Comparison of ENCODE assay signal across 12 cellular contexts in genomic region chr20:41174373-41174772, GRCh38. TPM values are rescaled to one million over a fixed set of nuclear protein-coding genes. Genes with fewer than 3 reads are reported as not detected.
A peak's percentile ranks its signal among the peaks of the same experiment; 100 is the strongest.
DNase-seq lines count a peak whose midpoint lies in the region; TF ChIP-seq lines count a peak whose summit lies in the region.
"Had no signal": no experiment of that assay in that cellular context is flagged by ENCODE, and none has a peak within 500 bp of the region (broad histone marks: within the 10 kb centered on the region; RNA-seq: fewer than 3 reads in every experiment).

No MANE protein-coding gene starts in this region.

- peaks cover 5 to 72% (median 15%) of the 10 kb centered on the region in 3 donors for H3K36me3 ChIP-seq in esophagus squamous epithelium
- H3K36me3 ChIP-seq in skeletal muscle satellite cell (ENCODE audit: insufficient read depth, low read length), result peaks cover 68% of the 10 kb centered on the region

- POLR2A ChIA-PET in RWPE1 (lab: Yijun Ruan, JAX; ENCODE audit: low non-redundant PET), result no interaction called here

- intact Hi-C loops in esophagus squamous epithelium (cut with DNase I), result loop anchor here (5.0 to 10.0 kb wide), 3 partner anchors 58 to 230 kb away; partner anchors contain the start of gene LPIN3

- TF ChIP-seq CTCF in RWPE1 (conservative IDR thresholded peaks at IDR 0.05; ENCODE audit: low read depth) (no peak), esophagus squamous epithelium (IDR thresholded peaks at IDR 0.05) (no peak)

- DNase-seq in T-helper 1 cell (no peak), RWPE1 (ENCODE audit: low spot score) (no peak), esophagus squamous epithelium (lab: John Stamatoyannopoulos, UW) (no peak), GF-D8 (lab: John Stamatoyannopoulos, UW) (no peak), SW480 (ENCODE audit: low spot score) (no peak), NCI-H1417 treated with DMSO at 0.1 percent for 48 hours (lab: John Stamatoyannopoulos, UW) (no peak)
- DNase-seq: amygdala, NCI-H1930 had no signal

- H3K27me3 Mint-ChIP-seq in T-helper 1 cell treated with Interleukin-12 subunit alpha and Interleukin-12 subunit beta and Interleukin-4 antibody, amounts not matched to agents 30 μg/mL and 1 μg/mL, for 36 hours (ENCODE audit: low read depth), result no peaks in the 10 kb centered on the region
- H3K27me3 Mint-ChIP-seq: IgD-negative memory B cell had no signal

- H3K27ac ChIP-seq in RWPE1 (peak overlapping the region; percentile 76), esophagus squamous epithelium (peak overlapping the region; percentile 67 to 84 (median 77))
- H3K27ac ChIP-seq: 22Rv1 had no signal

- H3K27me3 ChIP-seq in esophagus squamous epithelium, result no peaks in the 10 kb centered on the region
- H3K27me3 ChIP-seq in skeletal muscle satellite cell (ENCODE audit: control insufficient read depth, insufficient read depth, low read length), result no peaks in the 10 kb centered on the region

- H3K9ac ChIP-seq in skeletal muscle satellite cell (ENCODE audit: low read depth, low read length), result peak overlapping the region; percentile 62

- H3K4me1 ChIP-seq in esophagus squamous epithelium, result peaks cover 2 to 87% (median 22%) of the 10 kb centered on the region in 3 donors
- H3K4me1 ChIP-seq in skeletal muscle satellite cell (ENCODE audit: control insufficient read depth, insufficient read depth, low read length), result peaks cover 76% of the 10 kb centered on the region

- no peak overlapping the region for H3K4me2 ChIP-seq in skeletal muscle satellite cell (ENCODE audit: low read length)

- peaks cover 15% of the 10 kb centered on the region for H3K4me1 Mint-ChIP-seq in T-helper 1 cell treated with Interleukin-12 subunit alpha and Interleukin-12 subunit beta and Interleukin-4 antibody, amounts not matched to agents 30 μg/mL and 1 μg/mL, for 36 hours (ENCODE audit: low read depth)
- H3K4me1 Mint-ChIP-seq: IgD-negative memory B cell had no signal

- H3K4me3 Mint-ChIP-seq in T-helper 1 cell treated with Interleukin-12 subunit alpha and Interleukin-12 subunit beta and Interleukin-4 antibody, amounts not matched to agents 30 μg/mL and 1 μg/mL, for 36 hours, result no peak overlapping the region
- H3K4me3 Mint-ChIP-seq: IgD-negative memory B cell had no signal

- H3K9me3 Mint-ChIP-seq in T-helper 1 cell treated with Interleukin-12 subunit alpha and Interleukin-12 subunit beta and Interleukin-4 antibody, amounts not matched to agents 30 μg/mL and 1 μg/mL, for 36 hours, result no peaks in the 10 kb centered on the region
- H3K9me3 Mint-ChIP-seq: IgD-negative memory B cell had no signal

- peaks cover 68% of the 10 kb centered on the region for H3K36me3 Mint-ChIP-seq in T-helper 1 cell treated with Interleukin-12 subunit alpha and Interleukin-12 subunit beta and Interleukin-4 antibody, amounts not matched to agents 30 μg/mL and 1 μg/mL, for 36 hours (ENCODE audit: low read depth)
- H3K36me3 Mint-ChIP-seq: IgD-negative memory B cell had no signal

- H3K9me3 ChIP-seq in esophagus squamous epithelium (no peaks in the 10 kb centered on the region), skeletal muscle satellite cell (replicated peaks; ENCODE audit: low read length) (no peaks in the 10 kb centered on the region)

- TF ChIP-seq POLR2A in esophagus squamous epithelium (IDR thresholded peaks at IDR 0.05), result no peak

- CTCF ChIA-PET in RWPE1 (lab: Yijun Ruan, JAX), result interaction anchor here (0.7 to 3.1 kb wide), 3 partner anchors 15 to 164 kb away, joined by 3 to 96 read pairs (median 21); partner anchors contain the start of genes LPIN3 and PLCG1

- no peak overlapping the region for H3K4me3 ChIP-seq in esophagus squamous epithelium
- H3K4me3 ChIP-seq in skeletal muscle satellite cell (ENCODE audit: low read length), result no peak overlapping the region

- WGBS in esophagus squamous epithelium, 2 donors, result 93% methylated on average over 6 of the region's 10 CpGs; no CpG with 5 or more reads in 1 of the 2 donors

- H3K27ac Mint-ChIP-seq in T-helper 1 cell treated with Interleukin-12 subunit alpha and Interleukin-12 subunit beta and Interleukin-4 antibody, amounts not matched to agents 30 μg/mL and 1 μg/mL, for 36 hours, result peak overlapping the region; percentile 52

RNA-seq across cellular contexts. Expression of gene PLCG1, which starts 37.0 kb away (rescaled TPM):
- total RNA-seq in esophagus squamous epithelium, result 10 to 100 TPM; 30.4 to 84.7 (median 47.8) TPM
- total RNA-seq in skeletal muscle satellite cell (2012; rRNA removed), result 31.2 and 43.9 TPM in 2 replicates
